22 cellular contexts compared by ENCODE assay signal in genomic region chrX:12423346-12423745, GRCh38.
"Had no signal": no experiment of that assay in that cellular context is flagged by ENCODE, and none has a peak within 500 bp of the region (broad histone marks: within the 10 kb centered on the region; RNA-seq: fewer than 3 reads in every experiment).

No MANE protein-coding gene starts in this region.

- DNase-seq: effector memory CD4-positive, alpha-beta T cell; gastrocnemius medialis; heart right ventricle; hypothalamus; islet precursor cell; mammary epithelial cell; naive thymus-derived CD4-positive, alpha-beta T cell; nephron progenitor cell; posterior cingulate gyrus; stimulated activated CD4-positive, alpha-beta T cell treated with anti-CD3 and anti-CD28 coated beads, Interleukin-2, amount 100 ng/mL, for 48 hours; stimulated activated naive CD4-positive, alpha-beta T cell treated with Interleukin-2 at 50 U/mL for 16 hours; thyroid gland had no signal

- H3K9me3 ChIP-seq: esophagus muscularis mucosa, gastrocnemius medialis, heart right ventricle, neutrophil, right atrium auricular region, suprapubic skin, thyroid gland had no signal

- ATAC-seq: gastrocnemius medialis; heart right ventricle; left lobe of liver; naive thymus-derived CD4-positive, alpha-beta T cell had no signal

- H3K27ac ChIP-seq: coronary artery, epithelial cell of prostate, esophagus muscularis mucosa, gastrocnemius medialis, heart right ventricle, neutrophil, right atrium auricular region, suprapubic skin, thyroid gland had no signal

- FAIRE-seq: endometrium, urothelium cell line had no signal

- H3K36me3 ChIP-seq: esophagus muscularis mucosa, gastrocnemius medialis, heart right ventricle, neutrophil, right atrium auricular region, suprapubic skin, thyroid gland had no signal

- H3K4me1 ChIP-seq: esophagus muscularis mucosa, gastrocnemius medialis, heart right ventricle, right atrium auricular region, suprapubic skin, thyroid gland had no signal

- H3K4me3 ChIP-seq: coronary artery, esophagus muscularis mucosa, gastrocnemius medialis, heart right ventricle, right atrium auricular region, smooth muscle cell, suprapubic skin, thyroid gland had no signal

- H3K4me2 ChIP-seq: smooth muscle cell had no signal

- H3K27me3 ChIP-seq: esophagus muscularis mucosa, gastrocnemius medialis, heart right ventricle, neutrophil, right atrium auricular region, suprapubic skin, thyroid gland had no signal
